In genomic region chr3:147361671-147362420, GRCh38 we compare ENCODE assay signal across 8 cellular contexts. TPM values are rescaled to one million over a fixed set of nuclear protein-coding genes. Genes with fewer than 3 reads are reported as not detected.
DNase-seq lines count a peak whose midpoint lies in the region; ATAC-seq and TF ChIP-seq lines count a peak whose summit lies in the region.

No MANE protein-coding gene starts in this region.

- peak; percentile 84 for ATAC-seq in GM21529 (IDR thresholded peaks at IDR 0.05; ENCODE audit: unreplicated experiment)
- no peak for ATAC-seq in GM19324 (IDR thresholded peaks at IDR 0.05; ENCODE audit: low FRiP score, unreplicated experiment)
- no peak for ATAC-seq in esophagus mucosa

- H3K27ac ChIP-seq in WERI-Rb-1 (no peak overlapping the region), iPS-20b (ENCODE audit: low read length) (no peak overlapping the region)

- DNase-seq in NK-92 treated with Interleukin-12 subunit alpha and Interleukin-12 subunit beta, amount 100 ng/mL, for 24 hours (lab: John Stamatoyannopoulos, UW): peak; percentile 9
- DNase-seq in NK-92 (lab: John Stamatoyannopoulos, UW; ENCODE audit: unreplicated experiment) (no peak), Kasumi-1 (lab: John Stamatoyannopoulos, UW) (peak; percentile 53 to 58), WERI-Rb-1 (peak; percentile 66)

- H3K27me3 ChIP-seq in WERI-Rb-1 (ENCODE audit: insufficient read depth, low read depth, severe bottlenecking) (no peaks in the 10 kb centered on the region), iPS-20b (ENCODE audit: insufficient read depth, low read length) (peaks cover 100% of the 10 kb centered on the region)

- H3K4me3 ChIP-seq in WERI-Rb-1 (ENCODE audit: low read depth, low read length) (no peak overlapping the region), iPS-20b (ENCODE audit: low read length) (peak overlapping the region; percentile 44; the same call in 1 of the 2 replicates)

- peak; percentile 58 for TF ChIP-seq CTCF in WERI-Rb-1 (IDR thresholded peaks at IDR 0.05; ENCODE audit: low read depth, low read length)

- H3K4me1 ChIP-seq in iPS-20b (ENCODE audit: insufficient read depth, low read length): peaks cover 18% of the 10 kb centered on the region

- no peak overlapping the region for H3K9ac ChIP-seq in iPS-20b (ENCODE audit: low read depth, low read length)

- H3K36me3 ChIP-seq in WERI-Rb-1 (no peaks in the 10 kb centered on the region), iPS-20b (ENCODE audit: insufficient read depth, low read depth, low read length) (no peaks in the 10 kb centered on the region)

- H3K9me3 ChIP-seq in WERI-Rb-1 (ENCODE audit: severe bottlenecking) (no peaks in the 10 kb centered on the region), iPS-20b (ENCODE audit: insufficient read depth, low read depth, low read length) (no peaks in the 10 kb centered on the region)

RNA-seq across cellular contexts. Expression of gene ZIC4, which starts 44.5 kb away (rescaled TPM):
- not detected for total RNA-seq in esophagus mucosa

RNA-seq across cellular contexts. Expression of gene ZIC1, which starts 47.3 kb away (rescaled TPM):
- 0.36 TPM for total RNA-seq in esophagus mucosa
